ENCODE assay signal across 9 cellular contexts in the genomic region with DNA sequence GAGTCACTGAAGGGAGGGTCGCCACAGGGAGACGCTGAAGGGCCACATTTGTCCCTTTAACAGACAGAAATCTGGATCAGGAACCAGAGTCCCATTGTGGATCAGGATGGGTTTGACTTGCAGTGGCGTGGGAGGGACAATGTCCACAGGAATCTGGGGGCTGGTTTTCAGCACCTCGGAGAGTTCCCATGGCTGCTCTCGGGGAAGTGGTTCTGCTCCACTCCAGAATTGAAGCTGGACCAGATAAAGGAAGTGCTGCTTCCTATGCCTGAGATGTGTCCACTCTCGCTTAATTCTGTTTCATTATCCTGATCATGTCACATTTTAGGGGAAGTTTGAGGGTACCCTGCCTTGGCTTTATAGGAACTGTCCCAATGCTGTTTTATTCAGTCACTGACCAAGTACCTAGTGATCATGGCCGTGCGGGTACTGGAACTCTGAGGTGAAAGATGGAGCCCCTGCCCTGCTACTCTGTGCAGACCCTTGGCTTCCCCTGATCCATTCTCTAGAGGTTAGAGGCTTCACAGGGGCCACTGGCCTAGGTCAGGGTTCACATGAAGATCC. TPM values are rescaled to one million over a fixed set of nuclear protein-coding genes. Genes with fewer than 3 reads are reported as not detected.
A peak's percentile ranks its signal among the peaks of the same experiment; 100 is the strongest.
DNase-seq lines count a peak whose midpoint lies in the region; ATAC-seq, FAIRE-seq and TF ChIP-seq lines count a peak whose summit lies in the region.
"Had no signal": no experiment of that assay in that cellular context is flagged by ENCODE, and none has a peak within 500 bp of the region (broad histone marks: within the 10 kb centered on the region; RNA-seq: fewer than 3 reads in every experiment).

No MANE protein-coding gene starts in this region.

- H3K27me3 ChIP-seq in H9 (ENCODE audit: insufficient read depth, low read length) (no peaks in the 10 kb centered on the region; the same call in 1 of the 2 replicates), PC-3 (ENCODE audit: low read length) (no peaks in the 10 kb centered on the region), endothelial cell of umbilical vein (ENCODE audit: control insufficient read depth in 2 of 2, insufficient read depth in 2 of 2, low read length in 2 of 2) (peaks cover 6 to 8% of the 10 kb centered on the region in 2 experiments), neural progenitor cell (peaks cover 4% of the 10 kb centered on the region)

- no peaks in the 10 kb centered on the region for H3K9me2 ChIP-seq in PC-3 (replicated peaks; ENCODE audit: low read length)

- no peak overlapping the region for H3K14ac ChIP-seq in H9 (ENCODE audit: insufficient read depth, low read length)

- H2BK12ac ChIP-seq in H9 (ENCODE audit: insufficient read length, low read depth, low read length), result no peak overlapping the region

- H2BK120ac ChIP-seq in H9 (ENCODE audit: low read depth, low read length, poor library complexity, severe bottlenecking), result no peak overlapping the region

- 0 out of 2 replicates have a peak, but pooled peaks cover 2% of the 10 kb centered on the region for H3K4me1 ChIP-seq in H9 (ENCODE audit: insufficient read depth, low read length)
- no peaks in the 10 kb centered on the region for H3K4me1 ChIP-seq in PC-3 (ENCODE audit: insufficient read depth, low read length)
- H3K4me1 ChIP-seq in endothelial cell of umbilical vein (ENCODE audit: control insufficient read depth, extremely low read depth, insufficient read depth, low read length), result peaks cover 14% of the 10 kb centered on the region
- no peaks in the 10 kb centered on the region for H3K4me1 ChIP-seq in neural progenitor cell

- no peak overlapping the region for H3T11ph ChIP-seq in H9 (ENCODE audit: low read length)

- DNase-seq in H9 (peak; percentile 70), PC-3 (peak; percentile 34), endothelial cell of umbilical vein (ENCODE audit: low read depth, low spot score) (peak; percentile 49), neural progenitor cell (ENCODE audit: low spot score) (peak; percentile 84), SK-N-DZ (ENCODE audit: low spot score) (no peak)
- no peak for DNase-seq in effector CD8-positive, alpha-beta T cell (lab: John Stamatoyannopoulos, UW)

- H3K4ac ChIP-seq in H9 (ENCODE audit: low read depth, low read length), result no peak overlapping the region

- H3K23me2 ChIP-seq in H9 (ENCODE audit: insufficient read length, low read depth, low read length, poor library complexity, severe bottlenecking), result no peaks in the 10 kb centered on the region

- no peaks in the 10 kb centered on the region for H3K79me1 ChIP-seq in H9 (ENCODE audit: insufficient read depth, low read depth, low read length, poor library complexity, severe bottlenecking)

- H3K9ac ChIP-seq in H9 (ENCODE audit: extremely low read depth, insufficient read length, low read length) (no peak overlapping the region), PC-3 (ENCODE audit: low read length) (no peak overlapping the region), endothelial cell of umbilical vein (replicated peaks; ENCODE audit: extremely low read depth, insufficient read depth, low read length) (no peak overlapping the region), neural progenitor cell (no peak overlapping the region)

- H3K4me3 ChIP-seq in PC-3 (ENCODE audit: low read length) (no peak overlapping the region), endothelial cell of umbilical vein (replicated peaks in 1 of 3; ENCODE audit: insufficient read depth in 1 of 3, low read depth in 1 of 3, low read length in 3 of 3) (no peak overlapping the region), neural progenitor cell (no peak overlapping the region)

- H3K79me2 ChIP-seq in H9 (ENCODE audit: insufficient read depth, low read length) (no peaks in the 10 kb centered on the region), PC-3 (ENCODE audit: low read length) (no peaks in the 10 kb centered on the region), endothelial cell of umbilical vein (ENCODE audit: control insufficient read depth, insufficient read depth, low read length) (no peaks in the 10 kb centered on the region), neural progenitor cell (ENCODE audit: low read depth) (no peaks in the 10 kb centered on the region)

- no peak overlapping the region for H2BK5ac ChIP-seq in H9 (ENCODE audit: insufficient read length, low read length)

- no TSS peak for BruUV-seq in PC-3 (replicated peaks; lab: Mats Ljungman, UMichigan)
- BruUV-seq in endothelial cell of umbilical vein (replicated peaks; lab: Mats Ljungman, UMichigan), result no TSS peak

- H3F3A ChIP-seq in PC-3 (ENCODE audit: low read length, unreplicated experiment) (no peaks in the 10 kb centered on the region), neural progenitor cell (ENCODE audit: low read depth) (no peaks in the 10 kb centered on the region)

- no peak overlapping the region for H3K18ac ChIP-seq in H9 (ENCODE audit: insufficient read length, low read depth, low read length)

- H3K27ac ChIP-seq in H9 (ENCODE audit: insufficient read length, low read depth, low read length) (no peak overlapping the region), PC-3 (ENCODE audit: low read length) (no peak overlapping the region), endothelial cell of umbilical vein (ENCODE audit: insufficient read depth, low read depth, low read length) (no peak overlapping the region), neural progenitor cell (no peak overlapping the region)

- no peak overlapping the region for H3K4me3 Mint-ChIP-seq in H9
- H3K4me3 Mint-ChIP-seq in neural progenitor cell, result no peak overlapping the region

- H2AFZ ChIP-seq in H9 (ENCODE audit: low read length) (no peak overlapping the region), PC-3 (ENCODE audit: low read length) (no peak overlapping the region), endothelial cell of umbilical vein (ENCODE audit: low read depth, low read length) (no peak overlapping the region), neural progenitor cell (replicated peaks) (no peak overlapping the region)

- WGBS in H9 (ENCODE audit: extremely low coverage, insufficient read length, low lambda C conversion rate), result no CpG with 5 or more reads among the region's 8 CpGs

- H2BK20ac ChIP-seq in H9 (ENCODE audit: low read depth, low read length, poor library complexity, severe bottlenecking), result no peak overlapping the region

- CTCF ChIA-PET in PC-3 (lab: Charles Lee) (no interaction called here), endothelial cell of umbilical vein (lab: Charles Lee) (interaction anchor here (0.7 to 5.4 kb wide), 3 partner anchors 62 to 98 kb away, joined by 4 to 45 read pairs (median 4); no protein-coding TSS in a partner anchor)

- FAIRE-seq in endothelial cell of umbilical vein (lab: Jason Lieb, UNC), result peak; percentile 83

- no peak overlapping the region for H2BK15ac ChIP-seq in H9 (ENCODE audit: low read depth, low read length)

- ATAC-seq in PC-3, result no peak; the same call in 1 of the 2 replicates
- no peak for ATAC-seq in HG02973 (IDR thresholded peaks at IDR 0.05; ENCODE audit: unreplicated experiment)
- ATAC-seq in GM21423 (IDR thresholded peaks at IDR 0.05; ENCODE audit: unreplicated experiment), result no peak

- H3K9me3 ChIP-seq in H9 (ENCODE audit: control insufficient read depth, low read depth, low read length), result no peaks in the 10 kb centered on the region
- H3K9me3 ChIP-seq in PC-3 (ENCODE audit: low read length), result no peaks in the 10 kb centered on the region
- H3K9me3 ChIP-seq in endothelial cell of umbilical vein (replicated peaks; ENCODE audit: control insufficient read depth, insufficient read depth, low read length), result no peaks in the 10 kb centered on the region
- no peaks in the 10 kb centered on the region for H3K9me3 ChIP-seq in neural progenitor cell (ENCODE audit: low read depth)

- H4K8ac ChIP-seq in H9 (replicated peaks; ENCODE audit: insufficient read length, low read depth, low read length), result no peak overlapping the region

- H3K4me2 ChIP-seq in H9 (ENCODE audit: insufficient read depth, insufficient read length, low read length) (no peak overlapping the region), PC-3 (ENCODE audit: low read length) (no peak overlapping the region), endothelial cell of umbilical vein (ENCODE audit: insufficient read depth, low read length) (no peak overlapping the region), neural progenitor cell (no peak overlapping the region)

- H3K9me3 Mint-ChIP-seq in H9 (no peaks in the 10 kb centered on the region), neural progenitor cell (no peaks in the 10 kb centered on the region)

- dilution Hi-C loops in endothelial cell of umbilical vein (cut with MboI; ENCODE audit: extremely low pct_ligation_motif_present, low sequenced_read_pairs), result no loop called here

- no peaks in the 10 kb centered on the region for H3K9me1 ChIP-seq in endothelial cell of umbilical vein (replicated peaks; ENCODE audit: control insufficient read depth, extremely low read depth, insufficient read depth, low read length)

- H3K36me3 Mint-ChIP-seq in H9 (ENCODE audit: insufficient read depth in 1 of 3, low read depth in 3 of 3) (no peaks in the 10 kb centered on the region), neural progenitor cell (no peaks in the 10 kb centered on the region)

- H3K4me1 Mint-ChIP-seq in H9 (peaks cover 0 to 13% of the 10 kb centered on the region in 2 experiments; a peak in 3 of 4 replicates), neural progenitor cell (peaks cover 17% of the 10 kb centered on the region)

- no peak overlapping the region for H3K23ac ChIP-seq in H9 (ENCODE audit: insufficient read length, low read depth, low read length)

- no peak overlapping the region for H4K91ac ChIP-seq in H9 (ENCODE audit: insufficient read length, low read depth, low read length)

- H2AK5ac ChIP-seq in H9 (ENCODE audit: insufficient read length, low read length), result no peak overlapping the region

- POLR2A ChIA-PET in PC-3 (lab: Charles Lee; ENCODE audit: unreplicated experiment) (no interaction called here), endothelial cell of umbilical vein (lab: Charles Lee) (no interaction called here)

- H4K20me1 ChIP-seq in H9 (ENCODE audit: control insufficient read depth, insufficient read depth, insufficient read length) (no peaks in the 10 kb centered on the region), PC-3 (ENCODE audit: low read length) (no peaks in the 10 kb centered on the region), endothelial cell of umbilical vein (replicated peaks; ENCODE audit: control insufficient read depth, extremely low read depth, insufficient read depth, low read length) (no peaks in the 10 kb centered on the region), neural progenitor cell (ENCODE audit: low read depth) (peaks cover 20% of the 10 kb centered on the region)

- TF ChIP-seq POLR2A in endothelial cell of umbilical vein (IDR thresholded peaks at IDR 0.05; ENCODE audit: low read depth, low read length), result no peak

- no peaks in the 10 kb centered on the region for H3K36me3 ChIP-seq in PC-3 (ENCODE audit: low read depth, low read length)
- H3K36me3 ChIP-seq in endothelial cell of umbilical vein (ENCODE audit: control insufficient read depth in 2 of 2, extremely low read depth in 1 of 2, insufficient read depth in 2 of 2, low read length in 2 of 2), result no peaks in the 10 kb centered on the region
- no peaks in the 10 kb centered on the region for H3K36me3 ChIP-seq in neural progenitor cell

- intact Hi-C loops in PC-3 (cut with micrococcal nuclease), result no loop called here
- intact Hi-C loops in endothelial cell of umbilical vein (cut with micrococcal nuclease), result no loop called here

- no peak overlapping the region for H4K5ac ChIP-seq in H9 (ENCODE audit: insufficient read length, low read depth, low read length)

- peaks cover 19% of the 10 kb centered on the region for H3K27me3 Mint-ChIP-seq in H9 (ENCODE audit: low read depth)
- peaks cover 10% of the 10 kb centered on the region for H3K27me3 Mint-ChIP-seq in neural progenitor cell (ENCODE audit: insufficient read depth, low read depth)

- TF ChIP-seq CTCF in H9 (conservative IDR thresholded peaks at IDR 0.05) (no peak), PC-3 (conservative IDR thresholded peaks at IDR 0.05; ENCODE audit: low read depth, low read length) (no peak), endothelial cell of umbilical vein (IDR thresholded peaks at IDR 0.05; ENCODE audit: extremely low read depth in 1 of 2, insufficient read depth in 1 of 2, low read depth in 1 of 2, low read length in 2 of 2) (no peak), neural progenitor cell (IDR thresholded peaks at IDR 0.05) (no peak)

- no peak overlapping the region for H3K27ac Mint-ChIP-seq in H9
- no peak overlapping the region for H3K27ac Mint-ChIP-seq in neural progenitor cell

- no peak overlapping the region for H3K56ac ChIP-seq in H9 (ENCODE audit: insufficient read length, low read depth, low read length)

RNA-seq across cellular contexts. Expression of a gene that starts 28.7 kb away (rescaled TPM):
- total RNA-seq in H9 (2021), result 11.3 and 14.5 TPM in 2 replicates
- 1.3 and 2.0 TPM in 2 replicates for total RNA-seq in PC-3 (2014; rRNA removed)
- total RNA-seq in endothelial cell of umbilical vein, result not detected in 2 replicates
- polyA plus RNA-seq in endothelial cell of umbilical vein, result 0.10 and 0.11 TPM in 2 replicates
- polyA plus RNA-seq in endothelial cell of umbilical vein (2011; cell fraction: cytosol; rRNA removed), result 0.06 TPM in 1 of 2 replicates, not detected in the other
- polyA plus RNA-seq in endothelial cell of umbilical vein (2011; cell fraction: nucleus; rRNA removed), result not detected in 2 replicates
- 0.21 TPM in 1 of 2 replicates, not detected in the other for polyA plus RNA-seq in endothelial cell of umbilical vein (2012)
- 0.34 TPM in 1 of 2 replicates, not detected in the other for polyA minus RNA-seq in endothelial cell of umbilical vein
- not detected for polyA minus RNA-seq in endothelial cell of umbilical vein (2011; cell fraction: cytosol; rRNA and poly(A)+ RNA removed)
- polyA minus RNA-seq in endothelial cell of umbilical vein (2011; cell fraction: nucleus; rRNA and poly(A)+ RNA removed), result not detected in 2 replicates
- total RNA-seq in neural progenitor cell (ENCODE audit: low replicate concordance), result 4.4 and 21.3 TPM in 2 replicates
- polyA plus RNA-seq in SK-N-DZ (2014; cell fraction: cytosol; rRNA removed), result 50.2 and 61.0 TPM in 2 replicates
- 21.5 and 35.3 TPM in 2 replicates for polyA plus RNA-seq in SK-N-DZ (2014; cell fraction: nucleus; rRNA removed)

RNA-seq across cellular contexts. Expression of a gene that starts 35.4 kb away (rescaled TPM):
- total RNA-seq in H9 (2021) (0.22 and 0.83 TPM in 2 replicates), PC-3 (2014; rRNA removed) (not detected in 2 replicates), endothelial cell of umbilical vein (not detected in 2 replicates), neural progenitor cell (ENCODE audit: low replicate concordance) (0.52 and 1.3 TPM in 2 replicates)
- not detected in 2 replicates for polyA plus RNA-seq in endothelial cell of umbilical vein
- not detected in 2 replicates for polyA plus RNA-seq in endothelial cell of umbilical vein (2011; cell fraction: cytosol; rRNA removed)
- polyA plus RNA-seq in endothelial cell of umbilical vein (2011; cell fraction: nucleus; rRNA removed), result not detected in 2 replicates
- polyA plus RNA-seq in endothelial cell of umbilical vein (2012), result not detected in 2 replicates
- not detected in 2 replicates for polyA minus RNA-seq in endothelial cell of umbilical vein
- not detected for polyA minus RNA-seq in endothelial cell of umbilical vein (2011; cell fraction: cytosol; rRNA and poly(A)+ RNA removed)
- polyA minus RNA-seq in endothelial cell of umbilical vein (2011; cell fraction: nucleus; rRNA and poly(A)+ RNA removed), result not detected in 2 replicates
- 1.3 and 1.6 TPM in 2 replicates for polyA plus RNA-seq in SK-N-DZ (2014; cell fraction: cytosol; rRNA removed)
- polyA plus RNA-seq in SK-N-DZ (2014; cell fraction: nucleus; rRNA removed), result 12.6 and 21.7 TPM in 2 replicates
- total RNA-seq: urinary bladder had no signal

RNA-seq across cellular contexts. Expression of a gene that starts 35.7 kb away (rescaled TPM):
- total RNA-seq in H9 (2021) (16.7 and 17.5 TPM in 2 replicates), PC-3 (2014; rRNA removed) (15.2 and 17.1 TPM in 2 replicates), endothelial cell of umbilical vein (35.7 and 39.5 TPM in 2 replicates), neural progenitor cell (ENCODE audit: low replicate concordance) (4.2 and 6.5 TPM in 2 replicates)
- 18.1 and 20.0 TPM in 2 replicates for polyA plus RNA-seq in endothelial cell of umbilical vein
- 17.5 and 17.8 TPM in 2 replicates for polyA plus RNA-seq in endothelial cell of umbilical vein (2011; cell fraction: cytosol; rRNA removed)
- polyA plus RNA-seq in endothelial cell of umbilical vein (2011; cell fraction: nucleus; rRNA removed), result 39.3 and 45.0 TPM in 2 replicates
- 27.7 and 28.1 TPM in 2 replicates for polyA plus RNA-seq in endothelial cell of umbilical vein (2012)
- 18.5 and 19.2 TPM in 2 replicates for polyA minus RNA-seq in endothelial cell of umbilical vein
- 2.0 TPM for polyA minus RNA-seq in endothelial cell of umbilical vein (2011; cell fraction: cytosol; rRNA and poly(A)+ RNA removed)
- polyA minus RNA-seq in endothelial cell of umbilical vein (2011; cell fraction: nucleus; rRNA and poly(A)+ RNA removed), result 10.0 and 11.0 TPM in 2 replicates
- polyA plus RNA-seq in SK-N-DZ (2014; cell fraction: cytosol; rRNA removed), result 29.1 and 34.2 TPM in 2 replicates
- 27.9 and 30.5 TPM in 2 replicates for polyA plus RNA-seq in SK-N-DZ (2014; cell fraction: nucleus; rRNA removed)

Comparison
In these comparisons a context has a peak if more than half of its experiments do, and no peak if none do; other contexts are left out.
1. DNase-seq: peak in H9 (single experiment), PC-3 (single experiment), endothelial cell of umbilical vein (single experiment) and neural progenitor cell (single experiment); none in SK-N-DZ (single experiment) and effector CD8-positive, alpha-beta T cell (single experiment).